Comparison of ENCODE assay signal across 1 cellular context in the genomic region with DNA sequence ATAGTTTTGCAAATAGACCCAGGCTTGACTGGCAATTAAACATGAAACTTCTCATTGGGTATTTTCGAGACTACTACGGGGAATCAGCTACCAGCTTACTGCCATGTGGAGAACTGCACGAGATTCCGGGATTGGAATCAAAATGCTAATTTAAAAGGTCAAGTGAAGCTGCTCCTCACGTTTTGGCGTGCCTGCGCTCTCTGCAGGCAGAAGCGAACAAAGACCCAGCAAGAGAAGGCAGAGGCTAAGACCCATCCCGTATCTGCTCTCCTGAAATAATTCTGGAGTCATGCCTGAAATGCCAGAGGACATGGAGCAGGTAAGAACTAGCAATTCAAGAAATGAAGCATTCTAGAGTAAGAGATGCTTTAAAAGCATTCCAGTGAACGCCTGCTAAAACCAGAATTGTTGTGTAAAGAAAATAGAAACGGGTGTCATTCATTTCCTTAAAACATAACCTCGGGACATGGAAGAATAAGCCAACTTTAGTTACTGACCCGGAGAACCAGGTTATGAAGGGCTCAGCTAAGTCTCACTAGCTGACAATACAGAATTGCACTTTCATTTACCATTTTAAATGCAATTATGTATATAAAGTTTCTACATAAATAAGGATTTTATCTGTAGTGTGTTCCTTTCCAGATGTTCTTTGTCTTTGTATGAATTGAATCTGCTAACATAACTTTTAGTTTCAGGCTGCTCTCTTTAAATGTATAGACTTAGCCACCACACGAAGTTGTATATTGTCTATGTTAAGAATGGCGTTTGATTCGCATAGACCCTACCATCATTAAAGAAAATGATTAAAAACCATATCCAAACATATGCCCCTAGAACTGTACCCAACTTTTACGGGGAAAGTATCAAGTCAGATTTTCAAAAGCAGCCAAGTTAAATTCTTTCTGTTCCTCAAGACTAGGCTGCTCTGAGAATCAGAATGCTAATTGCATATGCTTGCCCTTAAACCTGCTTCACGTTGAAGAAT.
TF ChIP-seq lines count a peak whose summit lies in the region.

No MANE protein-coding gene starts in this region.

TF ChIP-seq in K562, 482 proteins besides CTCF, POLR2A, EP300 and RAD21 (continues in another document):
- TF ChIP-seq, protein P1, sequence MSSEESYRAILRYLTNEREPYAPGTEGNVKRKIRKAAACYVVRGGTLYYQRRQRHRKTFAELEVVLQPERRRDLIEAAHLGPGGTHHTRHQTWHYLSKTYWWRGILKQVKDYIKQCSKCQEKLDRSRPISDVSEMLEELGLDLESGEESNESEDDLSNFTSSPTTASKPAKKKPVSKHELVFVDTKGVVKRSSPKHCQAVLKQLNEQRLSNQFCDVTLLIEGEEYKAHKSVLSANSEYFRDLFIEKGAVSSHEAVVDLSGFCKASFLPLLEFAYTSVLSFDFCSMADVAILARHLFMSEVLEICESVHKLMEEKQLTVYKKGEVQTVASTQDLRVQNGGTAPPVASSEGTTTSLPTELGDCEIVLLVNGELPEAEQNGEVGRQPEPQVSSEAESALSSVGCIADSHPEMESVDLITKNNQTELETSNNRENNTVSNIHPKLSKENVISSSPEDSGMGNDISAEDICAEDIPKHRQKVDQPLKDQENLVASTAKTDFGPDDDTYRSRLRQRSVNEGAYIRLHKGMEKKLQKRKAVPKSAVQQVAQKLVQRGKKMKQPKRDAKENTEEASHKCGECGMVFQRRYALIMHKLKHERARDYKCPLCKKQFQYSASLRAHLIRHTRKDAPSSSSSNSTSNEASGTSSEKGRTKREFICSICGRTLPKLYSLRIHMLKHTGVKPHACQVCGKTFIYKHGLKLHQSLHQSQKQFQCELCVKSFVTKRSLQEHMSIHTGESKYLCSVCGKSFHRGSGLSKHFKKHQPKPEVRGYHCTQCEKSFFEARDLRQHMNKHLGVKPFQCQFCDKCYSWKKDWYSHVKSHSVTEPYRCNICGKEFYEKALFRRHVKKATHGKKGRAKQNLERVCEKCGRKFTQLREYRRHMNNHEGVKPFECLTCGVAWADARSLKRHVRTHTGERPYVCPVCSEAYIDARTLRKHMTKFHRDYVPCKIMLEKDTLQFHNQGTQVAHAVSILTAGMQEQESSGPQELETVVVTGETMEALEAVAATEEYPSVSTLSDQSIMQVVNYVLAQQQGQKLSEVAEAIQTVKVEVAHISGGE (CRISPR knock-in tag; IDR thresholded peaks at IDR 0.05): 0 out of 6 replicates have a peak, but pooled peaks of 1 of the 3 experiments have one; percentile 42
- TF ChIP-seq TAF1 (IDR thresholded peaks at IDR 0.05; ENCODE audit: control insufficient read depth, extremely low read depth, insufficient read depth, low read length, severe bottlenecking) (peak; percentile 76), ZKSCAN8 (CRISPR knock-in tag; IDR thresholded peaks at IDR 0.05) (0 out of 2 replicates have a peak, but pooled peaks have one; percentile 5), RBFOX2 (IDR thresholded peaks at IDR 0.05; ENCODE audit: low read depth, low read length) (peak; percentile 34), NEUROD1 (IDR thresholded peaks at IDR 0.05; ENCODE audit: borderline replicate concordance, low read depth, low read length, partially characterized antibody) (peak; percentile 47), LEF1 (IDR thresholded peaks at IDR 0.05) (peak; percentile 69), GTF2F1 (IDR thresholded peaks at IDR 0.05; ENCODE audit: low read depth, low read length) (no peak), WHSC1 (IDR thresholded peaks at IDR 0.05; ENCODE audit: low read length) (no peak), FOXK2 (conservative IDR thresholded peaks at IDR 0.05 in 1 of 2, IDR thresholded peaks at IDR 0.05 in 1 of 2; ENCODE audit: low read depth in 2 of 2) (0 out of 4 replicates have a peak, but pooled peaks of 1 of the 2 experiments have one; percentile 37), CXXC5 (CRISPR knock-in tag; IDR thresholded peaks at IDR 0.05) (peak; percentile 68), L3MBTL2 (IDR thresholded peaks at IDR 0.05) (peak; percentile 61; the same call in 1 of the 2 replicates), SOX6 (IDR thresholded peaks at IDR 0.05) (peak; percentile 58; the same call in 1 of the 2 replicates), POLR2G (IDR thresholded peaks at IDR 0.05; ENCODE audit: low read depth, low read length) (peak; percentile 34; the same call in 1 of the 2 replicates), EP400 (IDR thresholded peaks at IDR 0.05) (peak; percentile 66), TBL1XR1 (IDR thresholded peaks at IDR 0.05; ENCODE audit: low read length in 2 of 2) (no peak), ARNT (IDR thresholded peaks at IDR 0.05) (peak in 1 of 2 experiments; percentile 91; a peak in 2 of 4 replicates), ATF7 (IDR thresholded peaks at IDR 0.05) (peak; percentile 24; the same call in 1 of the 2 replicates), MTA3 (IDR thresholded peaks at IDR 0.05; ENCODE audit: borderline replicate concordance) (peak; percentile 52; the same call in 1 of the 2 replicates), ZBTB1 (CRISPR knock-in tag; IDR thresholded peaks at IDR 0.05; ENCODE audit: borderline replicate concordance, low read depth) (no peak), HNRNPH1 (optimal IDR thresholded peaks at IDR 0.05; ENCODE audit: low read depth, low read length) (no peak), ELF1 (tag; IDR thresholded peaks at IDR 0.05) (peak; percentile 56; the same call in 1 of the 2 replicates), FOXM1 (IDR thresholded peaks at IDR 0.05; ENCODE audit: low read depth) (peak; percentile 37; the same call in 1 of the 2 replicates), FOXM1 (CRISPR knock-in tag; IDR thresholded peaks at IDR 0.05; ENCODE audit: low read depth) (no peak), CREM (IDR thresholded peaks at IDR 0.05; ENCODE audit: low read depth) (no peak), DIDO1 (tag; IDR thresholded peaks at IDR 0.05; ENCODE audit: low read depth) (peak; percentile 63), ZNF589 (CRISPR knock-in tag; IDR thresholded peaks at IDR 0.05; ENCODE audit: low read depth) (0 out of 2 replicates have a peak, but pooled peaks have one; percentile 60), CBFA2T3 (IDR thresholded peaks at IDR 0.05) (no peak), TBP (optimal IDR thresholded peaks at IDR 0.05; ENCODE audit: low read depth, low read length) (peak; percentile 79), HCFC1 (IDR thresholded peaks at IDR 0.05; ENCODE audit: low read depth, low read length) (peak; percentile 21; the same call in 1 of the 2 replicates), NRF1 (conservative IDR thresholded peaks at IDR 0.05 in 1 of 2, IDR thresholded peaks at IDR 0.05 in 1 of 2) (peak; percentile 27 to 48; a peak in 3 of 4 replicates), SAFB (IDR thresholded peaks at IDR 0.05; ENCODE audit: borderline replicate concordance, low read depth, low read length) (no peak), NR2C2 (CRISPR knock-in tag; IDR thresholded peaks at IDR 0.05) (peak; percentile 62; the same call in 1 of the 2 replicates), NR2C2 (tag; IDR thresholded peaks at IDR 0.05) (peak; percentile 87), TAF9B (IDR thresholded peaks at IDR 0.05; ENCODE audit: partially characterized antibody) (peak; percentile 28)
- TF ChIP-seq, protein P2, sequence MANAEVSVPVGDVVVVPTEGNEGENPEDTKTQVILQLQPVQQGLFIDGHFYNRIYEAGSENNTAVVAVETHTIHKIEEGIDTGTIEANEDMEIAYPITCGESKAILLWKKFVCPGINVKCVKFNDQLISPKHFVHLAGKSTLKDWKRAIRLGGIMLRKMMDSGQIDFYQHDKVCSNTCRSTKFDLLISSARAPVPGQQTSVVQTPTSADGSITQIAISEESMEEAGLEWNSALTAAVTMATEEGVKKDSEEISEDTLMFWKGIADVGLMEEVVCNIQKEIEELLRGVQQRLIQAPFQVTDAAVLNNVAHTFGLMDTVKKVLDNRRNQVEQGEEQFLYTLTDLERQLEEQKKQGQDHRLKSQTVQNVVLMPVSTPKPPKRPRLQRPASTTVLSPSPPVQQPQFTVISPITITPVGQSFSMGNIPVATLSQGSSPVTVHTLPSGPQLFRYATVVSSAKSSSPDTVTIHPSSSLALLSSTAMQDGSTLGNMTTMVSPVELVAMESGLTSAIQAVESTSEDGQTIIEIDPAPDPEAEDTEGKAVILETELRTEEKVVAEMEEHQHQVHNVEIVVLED (CRISPR knock-in tag; IDR thresholded peaks at IDR 0.05): no peak
- TF ChIP-seq, protein P3, sequence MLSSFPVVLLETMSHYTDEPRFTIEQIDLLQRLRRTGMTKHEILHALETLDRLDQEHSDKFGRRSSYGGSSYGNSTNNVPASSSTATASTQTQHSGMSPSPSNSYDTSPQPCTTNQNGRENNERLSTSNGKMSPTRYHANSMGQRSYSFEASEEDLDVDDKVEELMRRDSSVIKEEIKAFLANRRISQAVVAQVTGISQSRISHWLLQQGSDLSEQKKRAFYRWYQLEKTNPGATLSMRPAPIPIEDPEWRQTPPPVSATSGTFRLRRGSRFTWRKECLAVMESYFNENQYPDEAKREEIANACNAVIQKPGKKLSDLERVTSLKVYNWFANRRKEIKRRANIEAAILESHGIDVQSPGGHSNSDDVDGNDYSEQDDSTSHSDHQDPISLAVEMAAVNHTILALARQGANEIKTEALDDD (IDR thresholded peaks at IDR 0.05): peak; percentile 66; the same call in 1 of the 2 replicates
- TF ChIP-seq, protein P4, sequence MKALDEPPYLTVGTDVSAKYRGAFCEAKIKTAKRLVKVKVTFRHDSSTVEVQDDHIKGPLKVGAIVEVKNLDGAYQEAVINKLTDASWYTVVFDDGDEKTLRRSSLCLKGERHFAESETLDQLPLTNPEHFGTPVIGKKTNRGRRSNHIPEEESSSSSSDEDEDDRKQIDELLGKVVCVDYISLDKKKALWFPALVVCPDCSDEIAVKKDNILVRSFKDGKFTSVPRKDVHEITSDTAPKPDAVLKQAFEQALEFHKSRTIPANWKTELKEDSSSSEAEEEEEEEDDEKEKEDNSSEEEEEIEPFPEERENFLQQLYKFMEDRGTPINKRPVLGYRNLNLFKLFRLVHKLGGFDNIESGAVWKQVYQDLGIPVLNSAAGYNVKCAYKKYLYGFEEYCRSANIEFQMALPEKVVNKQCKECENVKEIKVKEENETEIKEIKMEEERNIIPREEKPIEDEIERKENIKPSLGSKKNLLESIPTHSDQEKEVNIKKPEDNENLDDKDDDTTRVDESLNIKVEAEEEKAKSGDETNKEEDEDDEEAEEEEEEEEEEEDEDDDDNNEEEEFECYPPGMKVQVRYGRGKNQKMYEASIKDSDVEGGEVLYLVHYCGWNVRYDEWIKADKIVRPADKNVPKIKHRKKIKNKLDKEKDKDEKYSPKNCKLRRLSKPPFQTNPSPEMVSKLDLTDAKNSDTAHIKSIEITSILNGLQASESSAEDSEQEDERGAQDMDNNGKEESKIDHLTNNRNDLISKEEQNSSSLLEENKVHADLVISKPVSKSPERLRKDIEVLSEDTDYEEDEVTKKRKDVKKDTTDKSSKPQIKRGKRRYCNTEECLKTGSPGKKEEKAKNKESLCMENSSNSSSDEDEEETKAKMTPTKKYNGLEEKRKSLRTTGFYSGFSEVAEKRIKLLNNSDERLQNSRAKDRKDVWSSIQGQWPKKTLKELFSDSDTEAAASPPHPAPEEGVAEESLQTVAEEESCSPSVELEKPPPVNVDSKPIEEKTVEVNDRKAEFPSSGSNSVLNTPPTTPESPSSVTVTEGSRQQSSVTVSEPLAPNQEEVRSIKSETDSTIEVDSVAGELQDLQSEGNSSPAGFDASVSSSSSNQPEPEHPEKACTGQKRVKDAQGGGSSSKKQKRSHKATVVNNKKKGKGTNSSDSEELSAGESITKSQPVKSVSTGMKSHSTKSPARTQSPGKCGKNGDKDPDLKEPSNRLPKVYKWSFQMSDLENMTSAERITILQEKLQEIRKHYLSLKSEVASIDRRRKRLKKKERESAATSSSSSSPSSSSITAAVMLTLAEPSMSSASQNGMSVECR (CRISPR knock-in tag; IDR thresholded peaks at IDR 0.05): no peak
- TF ChIP-seq, protein P5, sequence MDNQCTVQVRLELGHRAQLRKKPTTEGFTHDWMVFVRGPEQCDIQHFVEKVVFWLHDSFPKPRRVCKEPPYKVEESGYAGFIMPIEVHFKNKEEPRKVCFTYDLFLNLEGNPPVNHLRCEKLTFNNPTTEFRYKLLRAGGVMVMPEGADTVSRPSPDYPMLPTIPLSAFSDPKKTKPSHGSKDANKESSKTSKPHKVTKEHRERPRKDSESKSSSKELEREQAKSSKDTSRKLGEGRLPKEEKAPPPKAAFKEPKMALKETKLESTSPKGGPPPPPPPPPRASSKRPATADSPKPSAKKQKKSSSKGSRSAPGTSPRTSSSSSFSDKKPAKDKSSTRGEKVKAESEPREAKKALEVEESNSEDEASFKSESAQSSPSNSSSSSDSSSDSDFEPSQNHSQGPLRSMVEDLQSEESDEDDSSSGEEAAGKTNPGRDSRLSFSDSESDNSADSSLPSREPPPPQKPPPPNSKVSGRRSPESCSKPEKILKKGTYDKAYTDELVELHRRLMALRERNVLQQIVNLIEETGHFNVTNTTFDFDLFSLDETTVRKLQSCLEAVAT (IDR thresholded peaks at IDR 0.05): peak in 1 of 2 experiments; percentile 85; a peak in 2 of 4 replicates
- TF ChIP-seq, protein P6, sequence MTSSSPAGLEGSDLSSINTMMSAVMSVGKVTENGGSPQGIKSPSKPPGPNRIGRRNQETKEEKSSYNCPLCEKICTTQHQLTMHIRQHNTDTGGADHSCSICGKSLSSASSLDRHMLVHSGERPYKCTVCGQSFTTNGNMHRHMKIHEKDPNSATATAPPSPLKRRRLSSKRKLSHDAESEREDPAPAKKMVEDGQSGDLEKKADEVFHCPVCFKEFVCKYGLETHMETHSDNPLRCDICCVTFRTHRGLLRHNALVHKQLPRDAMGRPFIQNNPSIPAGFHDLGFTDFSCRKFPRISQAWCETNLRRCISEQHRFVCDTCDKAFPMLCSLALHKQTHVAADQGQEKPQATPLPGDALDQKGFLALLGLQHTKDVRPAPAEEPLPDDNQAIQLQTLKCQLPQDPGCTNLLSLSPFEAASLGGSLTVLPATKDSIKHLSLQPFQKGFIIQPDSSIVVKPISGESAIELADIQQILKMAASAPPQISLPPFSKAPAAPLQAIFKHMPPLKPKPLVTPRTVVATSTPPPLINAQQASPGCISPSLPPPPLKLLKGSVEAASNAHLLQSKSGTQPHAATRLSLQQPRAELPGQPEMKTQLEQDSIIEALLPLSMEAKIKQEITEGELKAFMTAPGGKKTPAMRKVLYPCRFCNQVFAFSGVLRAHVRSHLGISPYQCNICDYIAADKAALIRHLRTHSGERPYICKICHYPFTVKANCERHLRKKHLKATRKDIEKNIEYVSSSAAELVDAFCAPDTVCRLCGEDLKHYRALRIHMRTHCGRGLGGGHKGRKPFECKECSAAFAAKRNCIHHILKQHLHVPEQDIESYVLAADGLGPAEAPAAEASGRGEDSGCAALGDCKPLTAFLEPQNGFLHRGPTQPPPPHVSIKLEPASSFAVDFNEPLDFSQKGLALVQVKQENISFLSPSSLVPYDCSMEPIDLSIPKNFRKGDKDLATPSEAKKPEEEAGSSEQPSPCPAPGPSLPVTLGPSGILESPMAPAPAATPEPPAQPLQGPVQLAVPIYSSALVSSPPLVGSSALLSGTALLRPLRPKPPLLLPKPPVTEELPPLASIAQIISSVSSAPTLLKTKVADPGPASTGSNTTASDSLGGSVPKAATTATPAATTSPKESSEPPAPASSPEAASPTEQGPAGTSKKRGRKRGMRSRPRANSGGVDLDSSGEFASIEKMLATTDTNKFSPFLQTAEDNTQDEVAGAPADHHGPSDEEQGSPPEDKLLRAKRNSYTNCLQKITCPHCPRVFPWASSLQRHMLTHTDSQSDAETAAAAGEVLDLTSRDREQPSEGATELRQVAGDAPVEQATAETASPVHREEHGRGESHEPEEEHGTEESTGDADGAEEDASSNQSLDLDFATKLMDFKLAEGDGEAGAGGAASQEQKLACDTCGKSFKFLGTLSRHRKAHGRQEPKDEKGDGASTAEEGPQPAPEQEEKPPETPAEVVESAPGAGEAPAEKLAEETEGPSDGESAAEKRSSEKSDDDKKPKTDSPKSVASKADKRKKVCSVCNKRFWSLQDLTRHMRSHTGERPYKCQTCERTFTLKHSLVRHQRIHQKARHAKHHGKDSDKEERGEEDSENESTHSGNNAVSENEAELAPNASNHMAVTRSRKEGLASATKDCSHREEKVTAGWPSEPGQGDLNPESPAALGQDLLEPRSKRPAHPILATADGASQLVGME (CRISPR knock-in tag; IDR thresholded peaks at IDR 0.05): no peak
